In genomic region chr5:37720550-37720952, GRCh38 we compare ENCODE assay signal across 2 cellular contexts.
A peak's percentile ranks its signal among the peaks of the same experiment; 100 is the strongest.
TF ChIP-seq lines count a peak whose summit lies in the region.

No MANE protein-coding gene starts in this region.

TF ChIP-seq in SK-N-SH, 30 proteins besides CTCF, POLR2A, EP300 and RAD21 (continues in another document):
- TF ChIP-seq FOXJ3 (CRISPR knock-in tag; IDR thresholded peaks at IDR 0.05) (peak; percentile 55; the same call in 1 of the 2 replicates), USF2 (IDR thresholded peaks at IDR 0.05; ENCODE audit: borderline replicate concordance, low read depth, low read length) (peak; percentile 7; the same call in 1 of the 2 replicates), GATA2 (CRISPR knock-in tag; IDR thresholded peaks at IDR 0.05) (peak; percentile 95), MAX (IDR thresholded peaks at IDR 0.05; ENCODE audit: low read depth) (0 out of 2 replicates have a peak, but pooled peaks have one; percentile 41), RCOR1 (IDR thresholded peaks at IDR 0.05; ENCODE audit: low read length) (peak; percentile 98), ELF1 (IDR thresholded peaks at IDR 0.05) (no peak), TCF12 (IDR thresholded peaks at IDR 0.05) (peak; percentile 97), USF1 (IDR thresholded peaks at IDR 0.05; ENCODE audit: borderline replicate concordance, low read depth) (peak; percentile 71; the same call in 1 of the 2 replicates), MEF2A (IDR thresholded peaks at IDR 0.05; ENCODE audit: borderline replicate concordance, low read depth) (no peak), GABPA (IDR thresholded peaks at IDR 0.05; ENCODE audit: low read depth) (no peak), POLR2AphosphoS5 (IDR thresholded peaks at IDR 0.05; ENCODE audit: low read depth, low read length) (peak; percentile 88), PBX3 (IDR thresholded peaks at IDR 0.05) (peak; percentile 86), NFIC (IDR thresholded peaks at IDR 0.05; ENCODE audit: borderline replicate concordance) (peak; percentile 40; the same call in 1 of the 2 replicates), TAF1 (IDR thresholded peaks at IDR 0.05; ENCODE audit: borderline replicate concordance, low read depth, low read length) (no peak), CHD2 (IDR thresholded peaks at IDR 0.05; ENCODE audit: low read length, partially characterized antibody) (peak; percentile 81)
- TF ChIP-seq, protein P1, sequence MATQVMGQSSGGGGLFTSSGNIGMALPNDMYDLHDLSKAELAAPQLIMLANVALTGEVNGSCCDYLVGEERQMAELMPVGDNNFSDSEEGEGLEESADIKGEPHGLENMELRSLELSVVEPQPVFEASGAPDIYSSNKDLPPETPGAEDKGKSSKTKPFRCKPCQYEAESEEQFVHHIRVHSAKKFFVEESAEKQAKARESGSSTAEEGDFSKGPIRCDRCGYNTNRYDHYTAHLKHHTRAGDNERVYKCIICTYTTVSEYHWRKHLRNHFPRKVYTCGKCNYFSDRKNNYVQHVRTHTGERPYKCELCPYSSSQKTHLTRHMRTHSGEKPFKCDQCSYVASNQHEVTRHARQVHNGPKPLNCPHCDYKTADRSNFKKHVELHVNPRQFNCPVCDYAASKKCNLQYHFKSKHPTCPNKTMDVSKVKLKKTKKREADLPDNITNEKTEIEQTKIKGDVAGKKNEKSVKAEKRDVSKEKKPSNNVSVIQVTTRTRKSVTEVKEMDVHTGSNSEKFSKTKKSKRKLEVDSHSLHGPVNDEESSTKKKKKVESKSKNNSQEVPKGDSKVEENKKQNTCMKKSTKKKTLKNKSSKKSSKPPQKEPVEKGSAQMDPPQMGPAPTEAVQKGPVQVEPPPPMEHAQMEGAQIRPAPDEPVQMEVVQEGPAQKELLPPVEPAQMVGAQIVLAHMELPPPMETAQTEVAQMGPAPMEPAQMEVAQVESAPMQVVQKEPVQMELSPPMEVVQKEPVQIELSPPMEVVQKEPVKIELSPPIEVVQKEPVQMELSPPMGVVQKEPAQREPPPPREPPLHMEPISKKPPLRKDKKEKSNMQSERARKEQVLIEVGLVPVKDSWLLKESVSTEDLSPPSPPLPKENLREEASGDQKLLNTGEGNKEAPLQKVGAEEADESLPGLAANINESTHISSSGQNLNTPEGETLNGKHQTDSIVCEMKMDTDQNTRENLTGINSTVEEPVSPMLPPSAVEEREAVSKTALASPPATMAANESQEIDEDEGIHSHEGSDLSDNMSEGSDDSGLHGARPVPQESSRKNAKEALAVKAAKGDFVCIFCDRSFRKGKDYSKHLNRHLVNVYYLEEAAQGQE (IDR thresholded peaks at IDR 0.05; ENCODE audit: low read depth, low read length) = no peak
- TF ChIP-seq, protein P2, sequence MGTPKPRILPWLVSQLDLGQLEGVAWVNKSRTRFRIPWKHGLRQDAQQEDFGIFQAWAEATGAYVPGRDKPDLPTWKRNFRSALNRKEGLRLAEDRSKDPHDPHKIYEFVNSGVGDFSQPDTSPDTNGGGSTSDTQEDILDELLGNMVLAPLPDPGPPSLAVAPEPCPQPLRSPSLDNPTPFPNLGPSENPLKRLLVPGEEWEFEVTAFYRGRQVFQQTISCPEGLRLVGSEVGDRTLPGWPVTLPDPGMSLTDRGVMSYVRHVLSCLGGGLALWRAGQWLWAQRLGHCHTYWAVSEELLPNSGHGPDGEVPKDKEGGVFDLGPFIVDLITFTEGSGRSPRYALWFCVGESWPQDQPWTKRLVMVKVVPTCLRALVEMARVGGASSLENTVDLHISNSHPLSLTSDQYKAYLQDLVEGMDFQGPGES (IDR thresholded peaks at IDR 0.05; ENCODE audit: low read depth, low read length) = no peak
- TF ChIP-seq, protein P3, sequence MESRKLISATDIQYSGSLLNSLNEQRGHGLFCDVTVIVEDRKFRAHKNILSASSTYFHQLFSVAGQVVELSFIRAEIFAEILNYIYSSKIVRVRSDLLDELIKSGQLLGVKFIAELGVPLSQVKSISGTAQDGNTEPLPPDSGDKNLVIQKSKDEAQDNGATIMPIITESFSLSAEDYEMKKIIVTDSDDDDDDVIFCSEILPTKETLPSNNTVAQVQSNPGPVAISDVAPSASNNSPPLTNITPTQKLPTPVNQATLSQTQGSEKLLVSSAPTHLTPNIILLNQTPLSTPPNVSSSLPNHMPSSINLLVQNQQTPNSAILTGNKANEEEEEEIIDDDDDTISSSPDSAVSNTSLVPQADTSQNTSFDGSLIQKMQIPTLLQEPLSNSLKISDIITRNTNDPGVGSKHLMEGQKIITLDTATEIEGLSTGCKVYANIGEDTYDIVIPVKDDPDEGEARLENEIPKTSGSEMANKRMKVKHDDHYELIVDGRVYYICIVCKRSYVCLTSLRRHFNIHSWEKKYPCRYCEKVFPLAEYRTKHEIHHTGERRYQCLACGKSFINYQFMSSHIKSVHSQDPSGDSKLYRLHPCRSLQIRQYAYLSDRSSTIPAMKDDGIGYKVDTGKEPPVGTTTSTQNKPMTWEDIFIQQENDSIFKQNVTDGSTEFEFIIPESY (IDR thresholded peaks at IDR 0.05; ENCODE audit: borderline replicate concordance, low read depth) = 0 out of 2 replicates have a peak, but pooled peaks have one; percentile 32

TF ChIP-seq in endothelial cell of umbilical vein, 7 proteins besides CTCF, POLR2A, EP300 and RAD21:
- TF ChIP-seq GATA2 (IDR thresholded peaks at IDR 0.05; ENCODE audit: insufficient read depth, insufficient read length, low read depth, low read length) = no peak
